Comparison of ENCODE assay signal across 15 cellular contexts in the genomic region with DNA sequence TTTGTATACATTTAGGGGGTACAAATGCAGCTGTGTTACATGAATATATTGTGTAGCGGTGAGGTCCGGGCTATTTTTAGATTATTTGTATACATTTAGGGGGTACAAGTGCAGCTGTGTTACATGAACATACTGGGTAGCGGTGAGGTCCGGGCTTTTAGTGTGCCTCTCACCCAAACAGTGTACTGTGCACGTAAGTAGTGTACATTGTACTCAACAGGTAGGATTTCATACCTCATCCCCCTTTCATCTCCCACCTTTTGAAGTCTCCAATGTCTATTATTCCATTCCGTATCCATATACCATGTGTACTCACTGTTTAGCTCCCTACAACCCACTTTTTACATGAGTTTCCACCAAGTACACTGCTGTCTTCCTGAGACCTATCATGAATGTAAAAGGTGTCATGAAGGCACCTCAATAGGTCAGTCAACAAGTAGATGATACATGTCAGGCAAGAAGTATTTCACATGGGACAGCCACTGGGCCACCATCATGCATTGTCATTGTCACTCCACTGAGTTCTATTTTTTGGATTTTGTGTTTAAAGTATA. TPM values are rescaled to one million over a fixed set of nuclear protein-coding genes. Genes with fewer than 3 reads are reported as not detected.
DNase-seq lines count a peak whose midpoint lies in the region; ATAC-seq and TF ChIP-seq lines count a peak whose summit lies in the region.
"Had no signal": no experiment of that assay in that cellular context is flagged by ENCODE, and none has a peak within 500 bp of the region (broad histone marks: within the 10 kb centered on the region; RNA-seq: fewer than 3 reads in every experiment).

No MANE protein-coding gene starts in this region.

- H3K27me3 ChIP-seq in dorsolateral prefrontal cortex (no peaks in the 10 kb centered on the region), stomach (no peaks in the 10 kb centered on the region)

- peaks cover 7 to 75% (median 52%) of the 10 kb centered on the region in 4 donors for H3K4me1 ChIP-seq in stomach
- H3K4me1 ChIP-seq: HAP-1 had no signal

- H3K27ac Mint-ChIP-seq in activated T-cell treated with anti-CD3 and anti-CD28 coated beads, Interleukin-2, amount 50 U/mL, for 72 hours, result peak overlapping the region; percentile 86
- peak overlapping the region; percentile 81 for H3K27ac Mint-ChIP-seq in activated CD8-positive, alpha-beta T cell treated with anti-CD3 and anti-CD28 coated beads for 36 hours

- no peak for TF ChIP-seq EP300 in stomach (IDR thresholded peaks at IDR 0.05)

- intact Hi-C loops in activated CD8-positive, alpha-beta T cell treated with anti-CD3 and anti-CD28 coated beads for 36 hours (cut with micrococcal nuclease), result no loop called here
- intact Hi-C loops in dorsolateral prefrontal cortex (cut with DNase I), result no loop called here
- intact Hi-C loops in stomach (cut with DNase I; ENCODE audit: low total_unique reads), result no loop called here

- CTCF ChIA-PET in activated CD8-positive, alpha-beta T cell treated with anti-CD3 and anti-CD28 coated beads for 36 hours (lab: Charles Lee), result interaction anchor here (1.3 to 38.2 kb wide), 6 partner anchors 10 to 122 kb away, joined by 4 to 1049 read pairs (median 28); no protein-coding TSS in a partner anchor

- H3K4me3 Mint-ChIP-seq in activated T-cell treated with anti-CD3 and anti-CD28 coated beads, Interleukin-2, amount 50 U/mL, for 72 hours, result no peak overlapping the region
- H3K4me3 Mint-ChIP-seq in activated CD8-positive, alpha-beta T cell treated with anti-CD3 and anti-CD28 coated beads for 36 hours, result no peak overlapping the region
- H3K4me3 Mint-ChIP-seq: CD14-positive monocyte, memory B cell had no signal

- 71 to 81% (median 79%) methylated on average over 6 of the region's 6 CpGs for WGBS in stomach, 5 donors

- no peak for TF ChIP-seq POLR2A in stomach (IDR thresholded peaks at IDR 0.05)

- H3K27ac ChIP-seq in dorsolateral prefrontal cortex, result peak overlapping the region in 56 of 59 donors; percentile 23 to 90 (median 75)
- H3K27ac ChIP-seq in stomach, result peak overlapping the region; percentile 8 to 58 (median 21)

- peaks cover 8 to 19% of the 10 kb centered on the region in 2 donors for H3K36me3 Mint-ChIP-seq in activated T-cell treated with anti-CD3 and anti-CD28 coated beads, Interleukin-2, amount 50 U/mL, for 72 hours (ENCODE audit: insufficient read depth in 2 of 2)
- H3K36me3 Mint-ChIP-seq in activated CD8-positive, alpha-beta T cell treated with anti-CD3 and anti-CD28 coated beads for 36 hours (ENCODE audit: low read depth), result peaks cover 62% of the 10 kb centered on the region

- H3K9me3 Mint-ChIP-seq in activated T-cell treated with anti-CD3 and anti-CD28 coated beads, Interleukin-2, amount 50 U/mL, for 72 hours, result no peaks in the 10 kb centered on the region
- H3K9me3 Mint-ChIP-seq in activated CD8-positive, alpha-beta T cell treated with anti-CD3 and anti-CD28 coated beads for 36 hours, result no peaks in the 10 kb centered on the region
- H3K9me3 Mint-ChIP-seq: CD14-positive monocyte, memory B cell had no signal

- peaks cover 73% of the 10 kb centered on the region for H3K4me1 Mint-ChIP-seq in activated T-cell treated with anti-CD3 and anti-CD28 coated beads, Interleukin-2, amount 50 U/mL, for 72 hours (ENCODE audit: low read depth)
- H3K4me1 Mint-ChIP-seq in activated CD8-positive, alpha-beta T cell treated with anti-CD3 and anti-CD28 coated beads for 36 hours (ENCODE audit: low read depth), result peaks cover 64% of the 10 kb centered on the region

- ATAC-seq in activated T-cell treated with anti-CD3 and anti-CD28 coated beads, Interleukin-2, amount 50 U/mL, for 72 hours (replicated peaks in 1 of 2), result no peak
- ATAC-seq in activated CD8-positive, alpha-beta T cell treated with anti-CD3 and anti-CD28 coated beads for 36 hours, result no peak
- ATAC-seq in GM18873 (IDR thresholded peaks at IDR 0.05; ENCODE audit: low FRiP score, unreplicated experiment), result no peak
- ATAC-seq: stimulated activated naive CD8-positive, alpha-beta T cell treated with anti-CD3 and anti-CD28 coated beads, Interleukin-15, Interleukin-2, amounts not matched to agents 100 U/mL and 50 U/mL, for 24 hours had no signal

- H3K27me3 Mint-ChIP-seq in activated T-cell treated with anti-CD3 and anti-CD28 coated beads, Interleukin-2, amount 50 U/mL, for 72 hours (ENCODE audit: low read depth), result no peaks in the 10 kb centered on the region
- no peaks in the 10 kb centered on the region for H3K27me3 Mint-ChIP-seq in activated CD8-positive, alpha-beta T cell treated with anti-CD3 and anti-CD28 coated beads for 36 hours
- H3K27me3 Mint-ChIP-seq: memory B cell had no signal

- peaks cover 39 to 97% (median 92%) of the 10 kb centered on the region in 4 donors for H3K36me3 ChIP-seq in stomach

- no peaks in the 10 kb centered on the region for H3K9me3 ChIP-seq in stomach
- H3K9me3 ChIP-seq: HAP-1 had no signal

- POLR2A ChIA-PET in activated CD8-positive, alpha-beta T cell treated with anti-CD3 and anti-CD28 coated beads for 36 hours (lab: Charles Lee), result interaction anchor here (0.6 to 9.6 kb wide), 7 partner anchors 8 to 109 kb away, joined by 3 to 63 read pairs (median 12); a partner anchor contains a TSS

- TF ChIP-seq CTCF in activated CD8-positive, alpha-beta T cell treated with anti-CD3 and anti-CD28 coated beads for 36 hours (IDR thresholded peaks at IDR 0.05), result no peak
- TF ChIP-seq CTCF in dorsolateral prefrontal cortex (IDR thresholded peaks at IDR 0.05 in 54 of 56, conservative IDR thresholded peaks at IDR 0.05 in 2 of 56; ENCODE audit: low read depth in 1 of 56, partially characterized antibody in 56 of 56) (no peak), stomach (IDR thresholded peaks at IDR 0.05) (no peak)

- H3K4me3 ChIP-seq in dorsolateral prefrontal cortex, result no peak overlapping the region
- H3K4me3 ChIP-seq in stomach, result no peak overlapping the region
- H3K4me3 ChIP-seq: HAP-1 had no signal

- DNase-seq in activated T-cell treated with anti-CD3 and anti-CD28 coated beads, Interleukin-2, amount 50 U/mL, for 72 hours, result no peak
- DNase-seq in activated T-cell treated with anti-CD3 and anti-CD28 coated beads for 4 hours (no peak), dorsolateral prefrontal cortex (no peak), stomach (no peak), NOMO-1 treated with dmso at 0.1 percent for 144 hours (lab: John Stamatoyannopoulos, UW; ENCODE audit: unreplicated experiment) (no peak)
- DNase-seq in activated CD8-positive, alpha-beta T cell treated with anti-CD3 and anti-CD28 coated beads for 36 hours, result no peak
- DNase-seq in effector CD4-positive, alpha-beta T cell, result no peak
- DNase-seq: DMS79 treated with DMSO at 0.1 percent for 48 hours; NCI-H1436; retina; stimulated activated naive CD8-positive, alpha-beta T cell treated with anti-CD3 and anti-CD28 coated beads, Interleukin-15, Interleukin-2, amounts not matched to agents 100 U/mL and 50 U/mL, for 24 hours had no signal

RNA-seq across cellular contexts. Expression of a gene that starts 27.7 kb away (rescaled TPM):
- 100 to 1,000 TPM; 201 to 238 TPM for total RNA-seq in activated T-cell treated with anti-CD3 and anti-CD28 coated beads, Interleukin-2, amount 50 U/mL, for 72 hours
- total RNA-seq in activated CD8-positive, alpha-beta T cell treated with anti-CD3 and anti-CD28 coated beads for 36 hours, result 100 to 1,000 TPM; 235 to 242 TPM
- total RNA-seq in dorsolateral prefrontal cortex, result 100 to 1,000 TPM; 263 to 693 (median 535) TPM
- 100 to 1,000 TPM in 3 of 5 donors, 10 to 100 TPM in 2; 18.1 to 163 (median 126) TPM for total RNA-seq in stomach
- 100 to 1,000 TPM; 233 to 590 (median 480) TPM for polyA plus RNA-seq in stomach

RNA-seq across cellular contexts. Expression of a gene that starts 34.6 kb away (rescaled TPM):
- 100 to 1,000 TPM; 142 to 265 TPM for total RNA-seq in activated T-cell treated with anti-CD3 and anti-CD28 coated beads, Interleukin-2, amount 50 U/mL, for 72 hours
- 10 to 100 TPM; 47.4 to 50.3 TPM for total RNA-seq in activated CD8-positive, alpha-beta T cell treated with anti-CD3 and anti-CD28 coated beads for 36 hours
- 1 to 10 TPM in 115 of 120 experiments, under 1 TPM in 5; 0.75 to 9.0 (median 2.3) TPM for total RNA-seq in dorsolateral prefrontal cortex
- 10 to 100 TPM in 1 of 5 donors, 1 to 10 TPM in 3, not detected in 1; 4.6 to 13.3 (median 7.6) TPM for total RNA-seq in stomach
- 1 to 10 TPM; 3.7 to 8.0 (median 5.0) TPM for polyA plus RNA-seq in stomach
